13 cellular contexts compared by ENCODE assay signal in genomic region chr3:189404036-189404435, GRCh38.
"Had no signal": no experiment of that assay in that cellular context is flagged by ENCODE, and none has a peak within 500 bp of the region (broad histone marks: within the 10 kb centered on the region; RNA-seq: fewer than 3 reads in every experiment).

No MANE protein-coding gene starts in this region.

- H3K27ac ChIP-seq: parathyroid adenoma had no signal

- H3K4me3 ChIP-seq: lung had no signal

- H3K4me1 ChIP-seq: parathyroid adenoma had no signal

- DNase-seq: activated CD4-positive, alpha-beta T cell treated with anti-CD3 and anti-CD28 coated beads, Interleukin-2, amount 10 ng/mL, durations not matched to agents 24 days and 14 days; activated CD8-positive, alpha-beta T cell treated with anti-CD3 and anti-CD28 coated beads for 36 hours; activated naive CD4-positive, alpha-beta T cell; activated naive CD8-positive, alpha-beta T cell treated with anti-CD3 and anti-CD28 coated beads for 36 hours; activated T-cell treated with anti-CD3 and anti-CD28 coated beads, Interleukin-2, amount 50 U/mL, for 1 hour; amniotic stem cell; erythroblast; head of caudate nucleus; stimulated activated naive B cell treated with anti-CD40 and anti-IgM and Interleukin-4, amounts not matched to agents 10 μg/mL and 1 μg/mL and 100 μg/mL, for 72 hours; T1000 had no signal

- ATAC-seq: activated CD8-positive, alpha-beta T cell treated with anti-CD3 and anti-CD28 coated beads for 36 hours; left lobe of liver had no signal
